In the genomic region with DNA sequence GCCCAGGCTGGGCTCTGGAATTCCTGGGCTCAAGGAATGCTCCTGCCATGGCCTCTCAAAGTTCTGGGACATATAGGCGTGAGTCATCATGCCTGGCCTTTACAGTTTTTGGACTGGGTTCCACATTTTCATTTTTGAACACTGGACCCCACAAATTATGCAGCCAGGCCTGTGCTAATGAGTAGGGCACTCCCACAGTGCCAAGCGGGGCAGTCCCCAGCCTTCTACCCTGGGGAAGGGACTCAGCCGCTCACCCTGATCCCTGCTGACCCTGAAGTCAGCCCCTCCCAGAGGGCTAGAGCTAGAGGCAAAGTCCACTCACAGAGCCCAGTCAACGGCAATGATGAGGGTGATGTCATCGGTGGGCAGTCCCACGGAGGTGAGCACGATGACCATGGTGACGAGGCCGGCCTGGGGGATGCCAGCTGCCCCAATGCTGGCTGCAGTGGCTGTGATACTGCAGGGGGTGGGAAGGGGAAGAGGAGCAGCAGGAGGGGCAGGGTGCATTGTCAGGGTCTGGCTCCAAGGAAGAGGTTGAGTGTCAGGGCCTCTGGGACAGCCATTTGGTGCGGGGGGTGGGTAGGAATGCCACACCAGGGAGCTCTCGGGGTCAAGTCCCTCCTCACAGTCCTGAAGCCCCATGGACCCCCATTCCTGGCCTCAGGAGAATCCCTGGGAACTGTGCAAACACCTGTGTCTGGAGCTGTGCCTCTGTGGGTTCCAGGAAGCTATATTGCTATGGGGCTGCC, we compare ENCODE assay signal across 1 cellular context.
A peak's percentile ranks its signal among the peaks of the same experiment; 100 is the strongest.
TF ChIP-seq lines count a peak whose summit lies in the region.

No MANE protein-coding gene starts in this region.

TF ChIP-seq in HepG2, 621 proteins besides CTCF, POLR2A, EP300 and RAD21 (continued from another document and continues in another):
- TF ChIP-seq, protein P1, sequence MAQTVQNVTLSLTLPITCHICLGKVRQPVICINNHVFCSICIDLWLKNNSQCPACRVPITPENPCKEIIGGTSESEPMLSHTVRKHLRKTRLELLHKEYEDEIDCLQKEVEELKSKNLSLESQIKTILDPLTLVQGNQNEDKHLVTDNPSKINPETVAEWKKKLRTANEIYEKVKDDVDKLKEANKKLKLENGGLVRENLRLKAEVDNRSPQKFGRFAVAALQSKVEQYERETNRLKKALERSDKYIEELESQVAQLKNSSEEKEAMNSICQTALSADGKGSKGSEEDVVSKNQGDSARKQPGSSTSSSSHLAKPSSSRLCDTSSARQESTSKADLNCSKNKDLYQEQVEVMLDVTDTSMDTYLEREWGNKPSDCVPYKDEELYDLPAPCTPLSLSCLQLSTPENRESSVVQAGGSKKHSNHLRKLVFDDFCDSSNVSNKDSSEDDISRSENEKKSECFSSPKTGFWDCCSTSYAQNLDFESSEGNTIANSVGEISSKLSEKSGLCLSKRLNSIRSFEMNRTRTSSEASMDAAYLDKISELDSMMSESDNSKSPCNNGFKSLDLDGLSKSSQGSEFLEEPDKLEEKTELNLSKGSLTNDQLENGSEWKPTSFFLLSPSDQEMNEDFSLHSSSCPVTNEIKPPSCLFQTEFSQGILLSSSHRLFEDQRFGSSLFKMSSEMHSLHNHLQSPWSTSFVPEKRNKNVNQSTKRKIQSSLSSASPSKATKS (CRISPR knock-in tag; IDR thresholded peaks at IDR 0.05), result no peak
- TF ChIP-seq FOXK2 (IDR thresholded peaks at IDR 0.05) (no peak), CHD2 (IDR thresholded peaks at IDR 0.05; ENCODE audit: low read depth, low read length) (no peak), REXO4 (CRISPR knock-in tag; IDR thresholded peaks at IDR 0.05; ENCODE audit: borderline replicate concordance) (no peak), ZNF326 (CRISPR knock-in tag; IDR thresholded peaks at IDR 0.05; ENCODE audit: borderline replicate concordance) (no peak), ZNF776 (CRISPR knock-in tag; IDR thresholded peaks at IDR 0.05) (0 out of 2 replicates have a peak, but pooled peaks have one; percentile 7), ZNF616 (CRISPR knock-in tag; IDR thresholded peaks at IDR 0.05; ENCODE audit: low read depth) (0 out of 2 replicates have a peak, but pooled peaks have one; percentile 71), RFX5 (IDR thresholded peaks at IDR 0.05; ENCODE audit: low read depth, low read length) (no peak), ZNF292 (CRISPR knock-in tag; IDR thresholded peaks at IDR 0.05; ENCODE audit: borderline replicate concordance, low read depth) (peak; percentile 67; the same call in 1 of the 2 replicates), ATF7-NPFF (CRISPR knock-in tag; IDR thresholded peaks at IDR 0.05; ENCODE audit: low read depth) (no peak), RARG (CRISPR knock-in tag; IDR thresholded peaks at IDR 0.05; ENCODE audit: low read depth) (no peak), ZNF430 (CRISPR knock-in tag; IDR thresholded peaks at IDR 0.05) (no peak), ZNF264 (CRISPR knock-in tag; IDR thresholded peaks at IDR 0.05) (no peak; the same call in 1 of the 2 replicates), RBAK (CRISPR knock-in tag; IDR thresholded peaks at IDR 0.05) (no peak), THAP11 (CRISPR knock-in tag; IDR thresholded peaks at IDR 0.05) (peak; percentile 59), FOXJ3 (CRISPR knock-in tag; IDR thresholded peaks at IDR 0.05; ENCODE audit: borderline replicate concordance) (no peak), GFI1 (CRISPR knock-in tag; IDR thresholded peaks at IDR 0.05; ENCODE audit: borderline replicate concordance) (no peak), ZNF792 (CRISPR knock-in tag; IDR thresholded peaks at IDR 0.05) (peak; percentile 56; the same call in 1 of the 2 replicates), RBFOX2 (IDR thresholded peaks at IDR 0.05; ENCODE audit: low read depth, low read length) (no peak; the same call in 1 of the 2 replicates), SATB2 (CRISPR knock-in tag; IDR thresholded peaks at IDR 0.05) (no peak), ZNF567 (CRISPR knock-in tag; IDR thresholded peaks at IDR 0.05; ENCODE audit: borderline replicate concordance) (no peak), SOX5 (CRISPR knock-in tag; IDR thresholded peaks at IDR 0.05; ENCODE audit: borderline replicate concordance) (peak; percentile 40; the same call in 1 of the 2 replicates), MAZ (IDR thresholded peaks at IDR 0.05; ENCODE audit: borderline replicate concordance, low read depth, low read length) (peak; percentile 38; the same call in 1 of the 2 replicates), MAZ (CRISPR knock-in tag; IDR thresholded peaks at IDR 0.05; ENCODE audit: low read depth) (peak; percentile 77), MTF2 (CRISPR knock-in tag; IDR thresholded peaks at IDR 0.05; ENCODE audit: borderline replicate concordance) (no peak), CBX2 (IDR thresholded peaks at IDR 0.05; ENCODE audit: low read depth, low read length) (no peak), CBX2 (CRISPR knock-in tag; IDR thresholded peaks at IDR 0.05; ENCODE audit: low read depth) (no peak), PHB2 (IDR thresholded peaks at IDR 0.05; ENCODE audit: partially characterized antibody) (no peak), ZFP1 (CRISPR knock-in tag; IDR thresholded peaks at IDR 0.05) (no peak), CBX1 (IDR thresholded peaks at IDR 0.05; ENCODE audit: low read depth) (no peak), HMG20B (CRISPR knock-in tag; conservative IDR thresholded peaks at IDR 0.05) (no peak), ZNF552 (CRISPR knock-in tag; IDR thresholded peaks at IDR 0.05; ENCODE audit: borderline replicate concordance) (no peak), ZNF674 (CRISPR knock-in tag; IDR thresholded peaks at IDR 0.05; ENCODE audit: low read depth) (no peak), KDM1A (CRISPR knock-in tag; IDR thresholded peaks at IDR 0.05) (no peak), HHEX (CRISPR knock-in tag; IDR thresholded peaks at IDR 0.05) (peak; percentile 35; the same call in 1 of the 2 replicates), ZKSCAN5 (CRISPR knock-in tag; IDR thresholded peaks at IDR 0.05) (peak; percentile 100), HOXA7 (CRISPR knock-in tag; IDR thresholded peaks at IDR 0.05) (no peak), SAP130 (CRISPR knock-in tag; IDR thresholded peaks at IDR 0.05; ENCODE audit: low read depth) (peak; percentile 85), NKX3-1 (CRISPR knock-in tag; IDR thresholded peaks at IDR 0.05) (no peak), PHF21A (CRISPR knock-in tag; IDR thresholded peaks at IDR 0.05) (peak; percentile 76), BORCS8-MEF2B (CRISPR knock-in tag; IDR thresholded peaks at IDR 0.05) (no peak), HOXA3 (CRISPR knock-in tag; IDR thresholded peaks at IDR 0.05) (peak; percentile 83), ZNF547 (CRISPR knock-in tag; IDR thresholded peaks at IDR 0.05) (no peak)
- TF ChIP-seq, protein P2, sequence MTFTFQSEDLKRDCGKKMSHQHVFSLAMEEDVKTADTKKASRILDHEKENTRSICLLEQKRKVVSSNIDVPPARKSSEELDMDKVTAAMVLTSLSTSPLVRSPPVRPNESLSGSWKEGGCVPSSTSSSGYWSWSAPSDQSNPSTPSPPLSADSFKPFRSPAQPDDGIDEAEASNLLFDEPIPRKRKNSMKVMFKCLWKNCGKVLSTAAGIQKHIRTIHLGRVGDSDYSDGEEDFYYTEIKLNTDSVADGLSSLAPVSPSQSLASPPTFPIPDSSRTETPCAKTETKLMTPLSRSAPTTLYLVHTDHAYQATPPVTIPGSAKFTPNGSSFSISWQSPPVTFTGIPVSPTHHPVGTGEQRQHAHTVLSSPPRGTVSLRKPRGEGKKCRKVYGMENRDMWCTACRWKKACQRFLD (CRISPR knock-in tag; IDR thresholded peaks at IDR 0.05; ENCODE audit: borderline replicate concordance), result no peak
- TF ChIP-seq, protein P3, sequence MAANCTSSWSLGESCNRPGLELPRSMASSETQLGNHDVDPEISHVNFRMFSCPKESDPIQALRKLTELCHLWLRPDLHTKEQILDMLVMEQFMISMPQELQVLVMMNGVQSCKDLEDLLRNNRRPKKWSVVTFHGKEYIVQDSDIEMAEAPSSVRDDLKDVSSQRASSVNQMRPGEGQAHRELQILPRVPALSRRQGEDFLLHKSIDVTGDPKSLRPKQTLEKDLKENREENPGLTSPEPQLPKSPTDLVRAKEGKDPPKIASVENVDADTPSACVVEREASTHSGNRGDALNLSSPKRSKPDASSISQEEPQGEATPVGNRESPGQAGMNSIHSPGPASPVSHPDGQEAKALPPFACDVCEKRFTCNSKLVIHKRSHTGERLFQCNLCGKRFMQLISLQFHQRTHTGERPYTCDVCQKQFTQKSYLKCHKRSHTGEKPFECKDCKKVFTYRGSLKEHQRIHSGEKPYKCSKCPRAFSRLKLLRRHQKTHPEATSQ (CRISPR knock-in tag; IDR thresholded peaks at IDR 0.05; ENCODE audit: borderline replicate concordance), result no peak
- TF ChIP-seq, protein P4, sequence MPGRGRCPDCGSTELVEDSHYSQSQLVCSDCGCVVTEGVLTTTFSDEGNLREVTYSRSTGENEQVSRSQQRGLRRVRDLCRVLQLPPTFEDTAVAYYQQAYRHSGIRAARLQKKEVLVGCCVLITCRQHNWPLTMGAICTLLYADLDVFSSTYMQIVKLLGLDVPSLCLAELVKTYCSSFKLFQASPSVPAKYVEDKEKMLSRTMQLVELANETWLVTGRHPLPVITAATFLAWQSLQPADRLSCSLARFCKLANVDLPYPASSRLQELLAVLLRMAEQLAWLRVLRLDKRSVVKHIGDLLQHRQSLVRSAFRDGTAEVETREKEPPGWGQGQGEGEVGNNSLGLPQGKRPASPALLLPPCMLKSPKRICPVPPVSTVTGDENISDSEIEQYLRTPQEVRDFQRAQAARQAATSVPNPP (CRISPR knock-in tag; IDR thresholded peaks at IDR 0.05), result no peak
- TF ChIP-seq, protein P5, sequence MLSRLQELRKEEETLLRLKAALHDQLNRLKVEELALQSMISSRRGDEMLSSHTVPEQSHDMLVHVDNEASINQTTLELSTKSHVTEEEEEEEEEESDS (CRISPR knock-in tag; IDR thresholded peaks at IDR 0.05; ENCODE audit: borderline replicate concordance), result no peak
- TF ChIP-seq, protein P6, sequence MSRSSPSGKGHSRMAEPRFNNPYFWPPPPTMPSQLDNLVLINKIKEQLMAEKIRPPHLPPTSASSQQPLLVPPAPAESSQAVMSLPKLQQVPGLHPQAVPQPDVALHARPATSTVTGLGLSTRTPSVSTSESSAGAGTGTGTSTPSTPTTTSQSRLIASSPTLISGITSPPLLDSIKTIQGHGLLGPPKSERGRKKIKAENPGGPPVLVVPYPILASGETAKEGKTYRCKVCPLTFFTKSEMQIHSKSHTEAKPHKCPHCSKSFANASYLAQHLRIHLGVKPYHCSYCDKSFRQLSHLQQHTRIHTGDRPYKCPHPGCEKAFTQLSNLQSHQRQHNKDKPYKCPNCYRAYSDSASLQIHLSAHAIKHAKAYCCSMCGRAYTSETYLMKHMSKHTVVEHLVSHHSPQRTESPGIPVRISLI (CRISPR knock-in tag; IDR thresholded peaks at IDR 0.05; ENCODE audit: borderline replicate concordance), result no peak
- TF ChIP-seq, protein P7, sequence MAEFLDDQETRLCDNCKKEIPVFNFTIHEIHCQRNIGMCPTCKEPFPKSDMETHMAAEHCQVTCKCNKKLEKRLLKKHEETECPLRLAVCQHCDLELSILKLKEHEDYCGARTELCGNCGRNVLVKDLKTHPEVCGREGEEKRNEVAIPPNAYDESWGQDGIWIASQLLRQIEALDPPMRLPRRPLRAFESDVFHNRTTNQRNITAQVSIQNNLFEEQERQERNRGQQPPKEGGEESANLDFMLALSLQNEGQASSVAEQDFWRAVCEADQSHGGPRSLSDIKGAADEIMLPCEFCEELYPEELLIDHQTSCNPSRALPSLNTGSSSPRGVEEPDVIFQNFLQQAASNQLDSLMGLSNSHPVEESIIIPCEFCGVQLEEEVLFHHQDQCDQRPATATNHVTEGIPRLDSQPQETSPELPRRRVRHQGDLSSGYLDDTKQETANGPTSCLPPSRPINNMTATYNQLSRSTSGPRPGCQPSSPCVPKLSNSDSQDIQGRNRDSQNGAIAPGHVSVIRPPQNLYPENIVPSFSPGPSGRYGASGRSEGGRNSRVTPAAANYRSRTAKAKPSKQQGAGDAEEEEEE (CRISPR knock-in tag; IDR thresholded peaks at IDR 0.05; ENCODE audit: borderline replicate concordance), result no peak
- TF ChIP-seq, protein P8, sequence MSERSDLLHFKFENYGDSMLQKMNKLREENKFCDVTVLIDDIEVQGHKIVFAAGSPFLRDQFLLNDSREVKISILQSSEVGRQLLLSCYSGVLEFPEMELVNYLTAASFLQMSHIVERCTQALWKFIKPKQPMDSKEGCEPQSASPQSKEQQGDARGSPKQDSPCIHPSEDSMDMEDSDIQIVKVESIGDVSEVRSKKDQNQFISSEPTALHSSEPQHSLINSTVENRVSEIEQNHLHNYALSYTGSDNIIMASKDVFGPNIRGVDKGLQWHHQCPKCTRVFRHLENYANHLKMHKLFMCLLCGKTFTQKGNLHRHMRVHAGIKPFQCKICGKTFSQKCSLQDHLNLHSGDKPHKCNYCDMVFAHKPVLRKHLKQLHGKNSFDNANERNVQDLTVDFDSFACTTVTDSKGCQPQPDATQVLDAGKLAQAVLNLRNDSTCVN (CRISPR knock-in tag; IDR thresholded peaks at IDR 0.05; ENCODE audit: borderline replicate concordance), result peak; percentile 21; the same call in 1 of the 2 replicates
- TF ChIP-seq, protein P9, sequence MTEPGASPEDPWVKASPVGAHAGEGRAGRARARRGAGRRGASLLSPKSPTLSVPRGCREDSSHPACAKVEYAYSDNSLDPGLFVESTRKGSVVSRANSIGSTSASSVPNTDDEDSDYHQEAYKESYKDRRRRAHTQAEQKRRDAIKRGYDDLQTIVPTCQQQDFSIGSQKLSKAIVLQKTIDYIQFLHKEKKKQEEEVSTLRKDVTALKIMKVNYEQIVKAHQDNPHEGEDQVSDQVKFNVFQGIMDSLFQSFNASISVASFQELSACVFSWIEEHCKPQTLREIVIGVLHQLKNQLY (CRISPR knock-in tag; IDR thresholded peaks at IDR 0.05), result 0 out of 2 replicates have a peak, but pooled peaks have one; percentile 45
- TF ChIP-seq, protein P10, sequence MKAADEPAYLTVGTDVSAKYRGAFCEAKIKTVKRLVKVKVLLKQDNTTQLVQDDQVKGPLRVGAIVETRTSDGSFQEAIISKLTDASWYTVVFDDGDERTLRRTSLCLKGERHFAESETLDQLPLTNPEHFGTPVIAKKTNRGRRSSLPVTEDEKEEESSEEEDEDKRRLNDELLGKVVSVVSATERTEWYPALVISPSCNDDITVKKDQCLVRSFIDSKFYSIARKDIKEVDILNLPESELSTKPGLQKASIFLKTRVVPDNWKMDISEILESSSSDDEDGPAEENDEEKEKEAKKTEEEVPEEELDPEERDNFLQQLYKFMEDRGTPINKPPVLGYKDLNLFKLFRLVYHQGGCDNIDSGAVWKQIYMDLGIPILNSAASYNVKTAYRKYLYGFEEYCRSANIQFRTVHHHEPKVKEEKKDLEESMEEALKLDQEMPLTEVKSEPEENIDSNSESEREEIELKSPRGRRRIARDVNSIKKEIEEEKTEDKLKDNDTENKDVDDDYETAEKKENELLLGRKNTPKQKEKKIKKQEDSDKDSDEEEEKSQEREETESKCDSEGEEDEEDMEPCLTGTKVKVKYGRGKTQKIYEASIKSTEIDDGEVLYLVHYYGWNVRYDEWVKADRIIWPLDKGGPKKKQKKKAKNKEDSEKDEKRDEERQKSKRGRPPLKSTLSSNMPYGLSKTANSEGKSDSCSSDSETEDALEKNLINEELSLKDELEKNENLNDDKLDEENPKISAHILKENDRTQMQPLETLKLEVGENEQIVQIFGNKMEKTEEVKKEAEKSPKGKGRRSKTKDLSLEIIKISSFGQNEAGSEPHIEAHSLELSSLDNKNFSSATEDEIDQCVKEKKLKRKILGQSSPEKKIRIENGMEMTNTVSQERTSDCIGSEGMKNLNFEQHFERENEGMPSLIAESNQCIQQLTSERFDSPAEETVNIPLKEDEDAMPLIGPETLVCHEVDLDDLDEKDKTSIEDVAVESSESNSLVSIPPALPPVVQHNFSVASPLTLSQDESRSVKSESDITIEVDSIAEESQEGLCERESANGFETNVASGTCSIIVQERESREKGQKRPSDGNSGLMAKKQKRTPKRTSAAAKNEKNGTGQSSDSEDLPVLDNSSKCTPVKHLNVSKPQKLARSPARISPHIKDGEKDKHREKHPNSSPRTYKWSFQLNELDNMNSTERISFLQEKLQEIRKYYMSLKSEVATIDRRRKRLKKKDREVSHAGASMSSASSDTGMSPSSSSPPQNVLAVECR (CRISPR knock-in tag; IDR thresholded peaks at IDR 0.05; ENCODE audit: borderline replicate concordance), result peak; percentile 35; the same call in 1 of the 2 replicates
